9 cellular contexts compared by ENCODE assay signal in genomic region chr16:89320717-89321501, GRCh38.
A peak's percentile ranks its signal among the peaks of the same experiment; 100 is the strongest.
DNase-seq lines count a peak whose midpoint lies in the region; ATAC-seq and TF ChIP-seq lines count a peak whose summit lies in the region.
"Had no signal": no experiment of that assay in that cellular context is flagged by ENCODE, and none has a peak within 500 bp of the region (broad histone marks: within the 10 kb centered on the region; RNA-seq: fewer than 3 reads in every experiment).

No MANE protein-coding gene starts in this region.

- ATAC-seq in HG02610 (IDR thresholded peaks at IDR 0.05; ENCODE audit: unreplicated experiment) = no peak
- ATAC-seq in activated T-cell treated with anti-CD3 and anti-CD28 coated beads, Interleukin-2, amount 50 U/mL, for 4 hours = no peak
- no peak for ATAC-seq in GM18858 (IDR thresholded peaks at IDR 0.05; ENCODE audit: unreplicated experiment)

- H3K9me3 ChIP-seq in ES-I3 (ENCODE audit: control insufficient read depth, insufficient read depth, low read length) = no peaks in the 10 kb centered on the region

- no peak overlapping the region for H3K4me3 Mint-ChIP-seq in activated T-cell treated with anti-CD3 and anti-CD28 coated beads, Interleukin-2, amount 50 U/mL, for 4 hours

- H3K27ac ChIP-seq in dorsolateral prefrontal cortex = peak overlapping the region in 53 of 59 donors; percentile 3 to 91 (median 66)

- DNase-seq in NCI-H510A (lab: John Stamatoyannopoulos, UW) (peak; percentile 80), dorsolateral prefrontal cortex (peak; percentile 49 to 89 (median 68)), myocyte (ENCODE audit: low read depth) (peak; percentile 24), T-helper 9 cell (no peak)
- no peak for DNase-seq in activated T-cell treated with anti-CD3 and anti-CD28 coated beads, Interleukin-2, amount 50 U/mL, for 4 hours

- H3K36me3 ChIP-seq in ES-I3 (ENCODE audit: insufficient read depth, low read length) = peaks cover 3% of the 10 kb centered on the region; the same call in 1 of the 2 replicates

- intact Hi-C loops in dorsolateral prefrontal cortex (cut with DNase I) = no loop called here

- H3K9me3 Mint-ChIP-seq in activated T-cell treated with anti-CD3 and anti-CD28 coated beads, Interleukin-2, amount 50 U/mL, for 4 hours = no peaks in the 10 kb centered on the region
- H3K9me3 Mint-ChIP-seq: IgD-negative memory B cell had no signal

- peaks cover 76% of the 10 kb centered on the region for H3K4me1 ChIP-seq in ES-I3 (ENCODE audit: insufficient read depth, low read length)

- peaks cover 94% of the 10 kb centered on the region for H3K4me1 Mint-ChIP-seq in activated T-cell treated with anti-CD3 and anti-CD28 coated beads, Interleukin-2, amount 50 U/mL, for 4 hours (ENCODE audit: low read depth)

- H3K36me3 Mint-ChIP-seq in activated T-cell treated with anti-CD3 and anti-CD28 coated beads, Interleukin-2, amount 50 U/mL, for 4 hours (ENCODE audit: insufficient read depth) = peaks cover 11% of the 10 kb centered on the region
- H3K36me3 Mint-ChIP-seq: IgD-negative memory B cell had no signal

- peak overlapping the region; percentile 10; the same call in 1 of the 2 replicates for H3K9ac ChIP-seq in ES-I3 (ENCODE audit: low read depth, low read length)

- H3K27me3 Mint-ChIP-seq in activated T-cell treated with anti-CD3 and anti-CD28 coated beads, Interleukin-2, amount 50 U/mL, for 4 hours (ENCODE audit: low read depth) = no peaks in the 10 kb centered on the region
- H3K27me3 Mint-ChIP-seq: IgD-negative memory B cell had no signal

- no peak for TF ChIP-seq CTCF in dorsolateral prefrontal cortex (IDR thresholded peaks at IDR 0.05 in 54 of 56, conservative IDR thresholded peaks at IDR 0.05 in 2 of 56; ENCODE audit: low read depth in 1 of 56, partially characterized antibody in 56 of 56)

- H3K27me3 ChIP-seq in dorsolateral prefrontal cortex = no peaks in the 10 kb centered on the region

- peak overlapping the region in 47 of 59 donors; percentile 2 to 50 (median 26) for H3K4me3 ChIP-seq in dorsolateral prefrontal cortex

Comparison
In these comparisons a context has a peak if more than half of its experiments do, and no peak if none do; other contexts are left out.
1. DNase-seq: peak in NCI-H510A (single experiment), dorsolateral prefrontal cortex (10 of 10) and myocyte (single experiment); none in activated T-cell treated with anti-CD3 and anti-CD28 coated beads, Interleukin-2, amount 50 U/mL, for 4 hours (single experiment) and T-helper 9 cell (single experiment).